In the genomic region with DNA sequence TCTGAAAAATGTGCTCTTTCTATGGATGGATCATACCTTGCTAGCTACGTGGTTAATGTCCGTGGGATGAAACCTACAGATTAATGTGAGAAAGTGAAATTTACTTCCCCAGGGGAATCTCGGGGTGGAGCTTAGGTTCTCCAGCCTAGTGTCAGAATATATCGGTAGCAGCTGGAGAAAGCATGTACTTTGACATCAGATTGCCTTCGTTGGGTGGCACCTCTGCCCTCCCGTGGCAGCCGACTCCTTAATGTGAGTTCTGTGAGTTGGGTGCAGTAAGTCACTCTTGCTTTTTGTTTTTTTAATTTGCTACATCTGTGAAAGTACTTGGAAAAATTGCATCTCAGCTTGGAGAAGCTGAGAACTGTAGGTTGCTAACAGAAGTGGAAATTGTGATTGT, we compare ENCODE assay signal across 24 cellular contexts. TPM values are rescaled to one million over a fixed set of nuclear protein-coding genes. Genes with fewer than 3 reads are reported as not detected.
A peak's percentile ranks its signal among the peaks of the same experiment; 100 is the strongest.
DNase-seq lines count a peak whose midpoint lies in the region; ATAC-seq and TF ChIP-seq lines count a peak whose summit lies in the region.
"Had no signal": no experiment of that assay in that cellular context is flagged by ENCODE, and none has a peak within 500 bp of the region (broad histone marks: within the 10 kb centered on the region; RNA-seq: fewer than 3 reads in every experiment).

No MANE protein-coding gene starts in this region.

- no peak overlapping the region for H3K4me3 Mint-ChIP-seq in CD4-positive, alpha-beta T cell
- H3K4me3 Mint-ChIP-seq in brain, result peak overlapping the region in 3 of 5 experiments; percentile 5 to 12 (median 9)
- no peak overlapping the region for H3K4me3 Mint-ChIP-seq in naive thymus-derived CD8-positive, alpha-beta T cell
- H3K4me3 Mint-ChIP-seq: activated CD4-positive, alpha-beta T cell treated with anti-CD3 and anti-CD28 coated beads, Interleukin-2, amount 10 ng/mL, durations not matched to agents 7 days and 5 days; activated naive CD4-positive, alpha-beta T cell treated with anti-CD3 and anti-CD28 coated beads, Interleukin-2, amount 50 U/mL, for 24 hours; activated T-helper 1 cell treated with anti-CD3 and anti-CD28 coated beads, Interleukin-12 subunit alpha, Interleukin-12 subunit beta, Interleukin-2, Interleukin-4 antibody, amounts not matched to agents 30 ng/mL and 10 ng/mL and 1 ng/mL, durations not matched to agents 14 hours and 24 hours and 36 hours; T-helper 1 cell treated with Interleukin-12 subunit alpha and Interleukin-12 subunit beta and Interleukin-4 antibody, amounts not matched to agents 30 μg/mL and 1 μg/mL, for 36 hours had no signal

- H3K9me3 ChIP-seq in CD4-positive, alpha-beta T cell (ENCODE audit: control insufficient read depth, low read length), result no peaks in the 10 kb centered on the region
- H3K9me3 ChIP-seq in stomach smooth muscle (ENCODE audit: control insufficient read depth in 2 of 2, low read length in 2 of 2) (no peaks in the 10 kb centered on the region), Peyer's patch (no peaks in the 10 kb centered on the region)
- H3K9me3 ChIP-seq: tibial nerve had no signal

- no peak for TF ChIP-seq POLR2A in Peyer's patch (IDR thresholded peaks at IDR 0.05)

- H3K4me1 ChIP-seq in stomach smooth muscle (ENCODE audit: control insufficient read depth, insufficient read depth, low read length) (peaks cover 52% of the 10 kb centered on the region), Peyer's patch (peaks cover 0 to 29% (median 2%) of the 10 kb centered on the region in 4 donors)

- H3K9ac ChIP-seq in stomach smooth muscle (ENCODE audit: low read length in 2 of 2), result peak overlapping the region in 1 of 2 donors; percentile 29

- ATAC-seq in CD4-positive, alpha-beta T cell (ENCODE audit: poor library complexity), result no peak
- no peak for ATAC-seq in naive thymus-derived CD8-positive, alpha-beta T cell
- ATAC-seq in GM21723 (IDR thresholded peaks at IDR 0.05; ENCODE audit: unreplicated experiment), result no peak
- ATAC-seq in GM18868 (IDR thresholded peaks at IDR 0.05; ENCODE audit: unreplicated experiment), result no peak
- ATAC-seq in left colon, result no peak

- H3K4me1 Mint-ChIP-seq in CD4-positive, alpha-beta T cell (ENCODE audit: low read depth), result peaks cover 31% of the 10 kb centered on the region
- H3K4me1 Mint-ChIP-seq in brain, result peaks cover 63% of the 10 kb centered on the region
- H3K4me1 Mint-ChIP-seq in naive thymus-derived CD8-positive, alpha-beta T cell, result peaks cover 16 to 29% (median 26%) of the 10 kb centered on the region in 4 donors

- H3K36me3 ChIP-seq in stomach smooth muscle (ENCODE audit: control insufficient read depth in 2 of 2, insufficient read depth in 2 of 2, low read length in 2 of 2) (peaks cover 14 to 28% of the 10 kb centered on the region in 2 donors), Peyer's patch (peaks cover 0 to 17% (median 0%) of the 10 kb centered on the region in 3 donors)

- H3K4me3 ChIP-seq in stomach smooth muscle (ENCODE audit: low read length in 2 of 2) (no peak overlapping the region), Peyer's patch (no peak overlapping the region)
- H3K4me3 ChIP-seq: PC-9, SJSA1, tibial nerve had no signal

- no peak for DNase-seq in CD4-positive, alpha-beta T cell
- DNase-seq in naive thymus-derived CD8-positive, alpha-beta T cell, result no peak
- DNase-seq in left colon, result no peak
- no peak for DNase-seq in Peyer's patch
- DNase-seq: ACHN; activated CD4-positive, alpha-beta T cell treated with anti-CD3 and anti-CD28 coated beads, Interleukin-2, amount 10 ng/mL, durations not matched to agents 7 days and 5 days; CD4-positive, CD25-positive, alpha-beta regulatory T cell; effector memory CD4-positive, alpha-beta T cell; HCEC 1CT; KG1; mammary epithelial cell; NCI-H1436; NCI-H2107; PC-9; stimulated activated naive CD4-positive, alpha-beta T cell treated with Interleukin-2 at 50 U/mL for 16 hours had no signal

- no peak for TF ChIP-seq CTCF in CD4-positive, alpha-beta T cell (IDR thresholded peaks at IDR 0.05)
- TF ChIP-seq CTCF in brain (conservative IDR thresholded peaks at IDR 0.05), result no peak
- TF ChIP-seq CTCF in Peyer's patch (IDR thresholded peaks at IDR 0.05), result peak in 3 of 6 experiments; percentile 11 to 33 (median 12)

- no peaks in the 10 kb centered on the region for H3K27me3 Mint-ChIP-seq in CD4-positive, alpha-beta T cell
- peaks cover 3% of the 10 kb centered on the region for H3K27me3 Mint-ChIP-seq in brain
- H3K27me3 Mint-ChIP-seq in naive thymus-derived CD8-positive, alpha-beta T cell, result no peaks in the 10 kb centered on the region
- H3K27me3 Mint-ChIP-seq: activated naive CD4-positive, alpha-beta T cell treated with anti-CD3 and anti-CD28 coated beads, Interleukin-2, amount 50 U/mL, for 24 hours had no signal

- intact Hi-C loops in CD4-positive, alpha-beta T cell (cut with DNase I, micrococcal nuclease), result loop anchor here in 1 of 2 experiments (5.0 to 10.0 kb wide), 6 partner anchors 412 to 1042 kb away; a partner anchor contains a TSS
- intact Hi-C loops in left colon (cut with DNase I, micrococcal nuclease), result loop anchor here in 1 of 2 donors (10.0 kb wide), 1 partner anchor 232 kb away; no protein-coding TSS in a partner anchor

- POLR2A ChIA-PET in CD4-positive, alpha-beta T cell (lab: Charles Lee), result interaction anchor here (0.7 to 3.0 kb wide), 3 partner anchors 62 to 232 kb away, joined by 3 to 26 read pairs (median 3); no protein-coding TSS in a partner anchor
- POLR2A ChIA-PET in naive thymus-derived CD8-positive, alpha-beta T cell (lab: Charles Lee), result interaction anchor here (2.5 to 3.1 kb wide), 2 partner anchors 61 to 63 kb away, joined by 8 to 27 read pairs; no protein-coding TSS in a partner anchor

- CTCF ChIA-PET in CD4-positive, alpha-beta T cell (lab: Charles Lee), result interaction anchor here (1.5 to 9.4 kb wide), 3 partner anchors 63 to 388 kb away, joined by 5 to 107 read pairs (median 42); no protein-coding TSS in a partner anchor

- H3K27ac ChIP-seq in CD4-positive, alpha-beta T cell (ENCODE audit: low read depth, low read length), result no peak overlapping the region
- peak overlapping the region; percentile 41 for H3K27ac ChIP-seq in stomach smooth muscle (ENCODE audit: low read length)
- no peak overlapping the region for H3K27ac ChIP-seq in Peyer's patch
- H3K27ac ChIP-seq: PC-9, SJSA1 had no signal

- H3K27me3 ChIP-seq in CD4-positive, alpha-beta T cell (ENCODE audit: control insufficient read depth, insufficient read depth, low read length), result no peaks in the 10 kb centered on the region
- no peaks in the 10 kb centered on the region for H3K27me3 ChIP-seq in stomach smooth muscle (ENCODE audit: control insufficient read depth in 1 of 2, insufficient read depth in 2 of 2, low read length in 2 of 2)
- no peaks in the 10 kb centered on the region for H3K27me3 ChIP-seq in Peyer's patch
- H3K27me3 ChIP-seq: SJSA1, tibial nerve had no signal

- peak overlapping the region; percentile 71 for H3K27ac Mint-ChIP-seq in CD4-positive, alpha-beta T cell
- peak overlapping the region; percentile 16 to 81 (median 49) for H3K27ac Mint-ChIP-seq in brain
- H3K27ac Mint-ChIP-seq in naive thymus-derived CD8-positive, alpha-beta T cell, result peak overlapping the region in 7 of 10 donors; percentile 9 to 63 (median 38)
- H3K27ac Mint-ChIP-seq: activated CD4-positive, alpha-beta T cell treated with anti-CD3 and anti-CD28 coated beads, Interleukin-2, amount 10 ng/mL, durations not matched to agents 7 days and 5 days; T-helper 1 cell treated with Interleukin-12 subunit alpha and Interleukin-12 subunit beta and Interleukin-4 antibody, amounts not matched to agents 30 μg/mL and 1 μg/mL, for 36 hours had no signal

- H3K9me3 Mint-ChIP-seq in CD4-positive, alpha-beta T cell, result no peaks in the 10 kb centered on the region
- H3K9me3 Mint-ChIP-seq in brain, result peaks cover 0 to 19% (median 4%) of the 10 kb centered on the region in 5 experiments
- H3K9me3 Mint-ChIP-seq in naive thymus-derived CD8-positive, alpha-beta T cell, result no peaks in the 10 kb centered on the region
- H3K9me3 Mint-ChIP-seq: activated CD4-positive, alpha-beta T cell treated with anti-CD3 and anti-CD28 coated beads, Interleukin-2, amount 10 ng/mL, durations not matched to agents 7 days and 5 days; activated naive CD4-positive, alpha-beta T cell treated with anti-CD3 and anti-CD28 coated beads, Interleukin-2, amount 50 U/mL, for 24 hours; activated T-helper 1 cell treated with anti-CD3 and anti-CD28 coated beads, Interleukin-12 subunit alpha, Interleukin-12 subunit beta, Interleukin-2, Interleukin-4 antibody, amounts not matched to agents 30 ng/mL and 10 ng/mL and 1 ng/mL, durations not matched to agents 14 hours and 24 hours and 36 hours; CD4-positive, CD25-positive, alpha-beta regulatory T cell; T-helper 1 cell treated with Interleukin-12 subunit alpha and Interleukin-12 subunit beta and Interleukin-4 antibody, amounts not matched to agents 30 μg/mL and 1 μg/mL, for 36 hours had no signal

- H3K36me3 Mint-ChIP-seq in CD4-positive, alpha-beta T cell (ENCODE audit: low read depth), result peaks cover 38% of the 10 kb centered on the region
- peaks cover 52% of the 10 kb centered on the region for H3K36me3 Mint-ChIP-seq in brain
- peaks cover 0 to 35% (median 2%) of the 10 kb centered on the region in 3 donors for H3K36me3 Mint-ChIP-seq in naive thymus-derived CD8-positive, alpha-beta T cell
- H3K36me3 Mint-ChIP-seq: activated naive CD4-positive, alpha-beta T cell treated with anti-CD3 and anti-CD28 coated beads, Interleukin-2, amount 50 U/mL, for 24 hours had no signal

RNA-seq across cellular contexts. Expression of a gene that starts 3.5 kb away (rescaled TPM):
- total RNA-seq in CD4-positive, alpha-beta T cell, result 10 to 100 TPM; 26.7 to 29.6 TPM
- polyA plus RNA-seq in brain (ENCODE audit: insufficient read depth, low read depth, low replicate concordance), result 11.8 TPM
- total RNA-seq in naive thymus-derived CD8-positive, alpha-beta T cell, result 10 to 100 TPM in 1 of 2 experiments, 1 to 10 TPM in 1; 6.5 to 10.8 TPM
- 1 to 10 TPM; 1.3 to 4.3 (median 2.1) TPM for polyA plus RNA-seq in naive thymus-derived CD8-positive, alpha-beta T cell
- total RNA-seq in left colon, result 10 to 100 TPM in 1 of 2 donors, 1 to 10 TPM in 1; 9.7 to 10.2 TPM
- 10 to 100 TPM in 2 of 4 donors, 1 to 10 TPM in 2; 4.0 to 17.3 (median 11.5) TPM for total RNA-seq in Peyer's patch

RNA-seq across cellular contexts. Expression of a gene that starts 33.3 kb away (rescaled TPM):
- not detected for total RNA-seq in CD4-positive, alpha-beta T cell
- 1.7 TPM for polyA plus RNA-seq in brain (ENCODE audit: insufficient read depth, low read depth, low replicate concordance)
- not detected for total RNA-seq in naive thymus-derived CD8-positive, alpha-beta T cell
- not detected for polyA plus RNA-seq in naive thymus-derived CD8-positive, alpha-beta T cell
- total RNA-seq in left colon (1 to 10 TPM in 1 of 2 donors, under 1 TPM in 1; 0.37 to 1.6 TPM), Peyer's patch (1 to 10 TPM in 3 of 4 donors, not detected in 1; 1.3 to 5.8 (median 1.6) TPM)
- total RNA-seq: CD4-positive, CD25-positive, alpha-beta regulatory T cell had no signal
- polyA plus RNA-seq: CD4-positive, CD25-positive, alpha-beta regulatory T cell had no signal

Comparison
In these comparisons a context has a peak if more than half of its experiments do, and no peak if none do; other contexts are left out.
1. H3K4me3 Mint-ChIP-seq: peak in brain (3 of 5); none in CD4-positive, alpha-beta T cell (single experiment) and naive thymus-derived CD8-positive, alpha-beta T cell (0 of 10).
2. Peak in every context shown above with its lines, with median percentiles within 50 percentile points of each other: H3K27ac Mint-ChIP-seq.